In the genomic region with DNA sequence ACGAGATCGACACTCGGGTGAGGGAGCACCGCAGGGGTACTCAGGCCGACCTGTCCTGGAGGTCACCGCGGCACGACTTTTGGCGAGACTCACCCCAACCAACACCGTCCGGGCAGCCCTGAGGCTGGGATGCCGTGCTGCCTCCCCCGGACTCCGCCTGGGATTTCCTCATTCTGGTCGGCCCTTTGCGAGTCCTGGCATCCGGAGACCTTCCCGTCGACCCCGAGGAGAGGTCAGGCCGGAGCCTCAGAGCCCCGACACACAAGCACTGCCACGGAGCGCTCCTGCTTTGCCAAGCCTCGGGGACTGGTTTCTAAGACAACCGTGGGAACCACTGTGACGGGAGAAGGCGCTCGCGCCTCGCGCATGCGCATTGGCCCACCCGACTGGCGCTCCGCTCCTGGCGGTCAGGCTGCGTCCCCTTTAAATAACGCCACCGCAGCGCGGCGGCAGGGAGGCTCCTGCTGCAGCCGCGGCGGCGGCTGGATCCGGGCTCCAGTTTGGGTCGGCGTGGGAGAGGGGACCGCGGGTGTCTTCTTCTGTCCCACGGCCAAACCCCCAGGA, we compare ENCODE assay signal across 8 cellular contexts.
DNase-seq lines count a peak whose midpoint lies in the region; ATAC-seq and TF ChIP-seq lines count a peak whose summit lies in the region.
"Not testable (repeated sequence)": the region's sequence is repeated elsewhere in the genome, so short reads cannot be mapped to it uniquely, and the experiment has no call there.

No MANE protein-coding gene starts in this region.

- not testable (repeated sequence) for H3K27me3 ChIP-seq in SK-N-SH (ENCODE audit: insufficient read depth)

- peaks cover 47 to 79% (median 54%) of the 10 kb centered on the region in 3 donors for H3K4me1 Mint-ChIP-seq in naive B cell

- not testable (repeated sequence) for TF ChIP-seq EP300 in SK-N-SH (IDR thresholded peaks at IDR 0.05; ENCODE audit: borderline replicate concordance in 1 of 2, low read depth in 1 of 2, low read length in 1 of 2)

- WGBS in SK-N-SH (ENCODE audit: low lambda C conversion rate) = 2% methylated on average over 9 of the region's 53 CpGs

- DNase-seq in Caki2 (ENCODE audit: low read depth) (peak; percentile 77), H4 (ENCODE audit: low spot score) (peak; percentile 78), NCI-H128 (lab: John Stamatoyannopoulos, UW; ENCODE audit: unreplicated experiment) (peak; percentile 83), SK-N-SH (peak; percentile 76), activated gamma-delta T cell treated with Interleukin-2 at 50 U/mL for 16 hours (peak; percentile 60), fibroblast of the aortic adventitia (ENCODE audit: low read depth) (peak; percentile 73), naive B cell (peak; percentile 75)
- DNase-seq in stimulated activated CD8-positive, alpha-beta memory T cell treated with anti-CD3 and anti-CD28 coated beads, Interleukin-4, amount 100 ng/mL, for 24 hours (ENCODE audit: low read depth) = peak; percentile 70

- not testable (repeated sequence) for H3F3A ChIP-seq in SK-N-SH (replicated peaks; ENCODE audit: insufficient read depth)

- H3K27ac Mint-ChIP-seq in naive B cell = peak overlapping the region in 4 of 6 donors; percentile 3 to 79 (median 52)

- not testable (repeated sequence) for H2AFZ ChIP-seq in SK-N-SH (ENCODE audit: low read depth)

- not testable (repeated sequence) for TF ChIP-seq RAD21 in SK-N-SH (IDR thresholded peaks at IDR 0.05; ENCODE audit: low read length)

- TF ChIP-seq CTCF in SK-N-SH (IDR thresholded peaks at IDR 0.05); fibroblast of the aortic adventitia (IDR thresholded peaks at IDR 0.05; ENCODE audit: insufficient read depth, low read length): not testable (repeated sequence)

- peaks cover 58 to 98% (median 89%) of the 10 kb centered on the region in 3 donors for H3K27me3 Mint-ChIP-seq in naive B cell

- H3K36me3 Mint-ChIP-seq in naive B cell = peaks cover 0 to 33% of the 10 kb centered on the region in 2 donors

- peak overlapping the region; percentile 24 to 89 (median 78) for H3K4me3 Mint-ChIP-seq in naive B cell

- not testable (repeated sequence) for ATAC-seq in naive B cell (ENCODE audit: low read depth in 2 of 2)

- peaks cover 0 to 36% of the 10 kb centered on the region in 2 experiments; a peak in 1 of 4 replicates for H3K4me1 ChIP-seq in SK-N-SH (ENCODE audit: control insufficient read depth in 1 of 2, insufficient read depth in 2 of 2, low read depth in 1 of 2, low read length in 1 of 2)

- peak overlapping the region; percentile 39; the same call in 1 of the 2 replicates for H3K9ac ChIP-seq in SK-N-SH

- CTCF ChIA-PET in SK-N-SH (lab: Yijun Ruan, JAX) = not testable (repeated sequence)

- in situ Hi-C loops in Caki2 (cut with HindIII; ENCODE audit: low pct_unique_long_range_greater_than_20kb, low sequenced_read_pairs) = not testable (repeated sequence)

- peak overlapping the region; percentile 86 for H3K4me2 ChIP-seq in SK-N-SH

- H4K20me1 ChIP-seq in SK-N-SH (ENCODE audit: insufficient read depth) = not testable (repeated sequence)

- POLR2A ChIA-PET in SK-N-SH (lab: Yijun Ruan, JAX) = not testable (repeated sequence)

- H3K9me3 Mint-ChIP-seq in naive B cell = peaks cover 0 to 13% (median 1%) of the 10 kb centered on the region in 7 donors

- H3K79me2 ChIP-seq in SK-N-SH (ENCODE audit: insufficient read depth) = not testable (repeated sequence)

- not testable (repeated sequence) for H3K9me3 ChIP-seq in SK-N-SH

- H3K4me3 ChIP-seq in SK-N-SH (ENCODE audit: low read depth in 2 of 2, low read length in 1 of 2) = peak overlapping the region; percentile 51 to 52
- peak overlapping the region; percentile 35 for H3K4me3 ChIP-seq in fibroblast of the aortic adventitia (ENCODE audit: low read depth, low read length)

- H3K27ac ChIP-seq in SK-N-SH (ENCODE audit: low read depth in 2 of 2, low read length in 1 of 2) = not testable (repeated sequence)

- not testable (repeated sequence) for H3K36me3 ChIP-seq in SK-N-SH (replicated peaks in 1 of 2; ENCODE audit: control insufficient read depth in 1 of 2, insufficient read depth in 2 of 2, low read length in 1 of 2)

- H3K9me2 ChIP-seq in SK-N-SH = not testable (repeated sequence)

TF ChIP-seq in SK-N-SH, 30 proteins besides CTCF, POLR2A, EP300 and RAD21:
- TF ChIP-seq NRF1 (IDR thresholded peaks at IDR 0.05; ENCODE audit: low read depth, low read length) (peak; percentile 77), MXI1 (IDR thresholded peaks at IDR 0.05; ENCODE audit: low read depth, low read length) (0 out of 2 replicates have a peak, but pooled peaks have one; percentile 20)
